In the genomic region with DNA sequence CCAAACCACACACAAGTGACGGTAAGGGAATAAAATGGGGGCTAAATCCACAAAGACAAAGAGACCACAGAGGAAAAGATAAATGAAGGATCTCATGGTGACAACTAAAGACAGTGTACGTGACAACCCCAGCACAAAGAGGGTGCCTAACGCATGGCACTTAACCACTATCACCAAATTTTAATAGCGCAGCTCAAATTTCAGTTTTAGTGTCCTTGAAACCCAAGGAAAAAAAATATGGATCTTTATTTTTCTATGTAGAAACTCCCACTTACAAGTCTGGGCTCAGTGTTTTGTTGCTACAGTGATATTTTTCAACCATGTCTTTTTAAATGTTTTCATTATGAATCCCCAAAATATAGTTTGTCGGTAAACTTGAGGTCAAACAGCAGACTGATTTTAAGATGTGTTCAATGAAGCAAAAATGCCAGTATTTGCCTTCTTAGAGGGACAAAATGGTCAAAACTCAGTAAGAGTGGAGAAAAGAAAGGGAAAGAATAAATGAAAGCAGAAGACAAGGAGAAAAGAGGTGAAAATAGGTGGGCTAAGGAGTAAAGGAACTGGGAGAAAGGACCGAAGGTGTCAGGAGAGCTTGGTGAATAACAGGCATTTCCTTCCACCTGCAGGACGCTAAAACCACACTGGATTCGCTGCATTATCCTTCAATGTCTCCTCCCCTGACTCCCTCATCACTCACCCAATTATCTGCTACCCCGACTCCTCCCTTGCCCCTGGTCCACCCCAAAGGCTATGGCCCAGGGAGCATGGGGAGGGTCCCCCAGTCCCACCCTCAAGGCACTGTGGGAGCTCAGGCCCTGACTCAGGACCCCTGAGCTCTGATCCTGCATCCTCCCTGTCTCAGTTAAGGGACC, we compare ENCODE assay signal across 2 cellular contexts.
TF ChIP-seq lines count a peak whose summit lies in the region.

No MANE protein-coding gene starts in this region.

TF ChIP-seq in HEK293, 187 proteins besides CTCF, POLR2A, EP300 and RAD21:
- TF ChIP-seq REST (tag by site-specific recombination; IDR thresholded peaks at IDR 0.05) (peak; percentile 52; the same call in 1 of the 2 replicates), ZNF202 (tag by site-specific recombination; IDR thresholded peaks at IDR 0.05; ENCODE audit: borderline replicate concordance) (no peak), AEBP2 (tag by site-specific recombination; IDR thresholded peaks at IDR 0.05; ENCODE audit: borderline replicate concordance) (no peak), ZNF549 (tag by site-specific recombination; IDR thresholded peaks at IDR 0.05) (peak; percentile 92), ZNF600 (tag by site-specific recombination; IDR thresholded peaks at IDR 0.05) (peak; percentile 65), ZNF558 (tag by site-specific recombination; IDR thresholded peaks at IDR 0.05) (no peak), ZNF692 (tag by site-specific recombination; IDR thresholded peaks at IDR 0.05) (no peak), ZBTB8A (tag by site-specific recombination; IDR thresholded peaks at IDR 0.05) (no peak), IKZF3 (tag by site-specific recombination; IDR thresholded peaks at IDR 0.05) (peak; percentile 53; the same call in 1 of the 2 replicates), ZNF776 (tag by site-specific recombination; IDR thresholded peaks at IDR 0.05; ENCODE audit: borderline replicate concordance) (no peak), ZNF366 (tag by site-specific recombination; conservative IDR thresholded peaks at IDR 0.05) (peak; percentile 50), ZNF433 (tag by site-specific recombination; IDR thresholded peaks at IDR 0.05; ENCODE audit: low read depth) (no peak), ZNF146 (tag by site-specific recombination; IDR thresholded peaks at IDR 0.05) (no peak), ZNF629 (tag by site-specific recombination; IDR thresholded peaks at IDR 0.05) (0 out of 2 replicates have a peak, but pooled peaks have one; percentile 9), SP2 (tag by site-specific recombination; IDR thresholded peaks at IDR 0.05) (peak; percentile 22; the same call in 1 of the 2 replicates), FEZF1 (tag by site-specific recombination; IDR thresholded peaks at IDR 0.05) (peak; percentile 36; the same call in 1 of the 2 replicates), RBAK (tag by site-specific recombination; IDR thresholded peaks at IDR 0.05) (no peak), WT1 (tag by site-specific recombination; IDR thresholded peaks at IDR 0.05) (peak; percentile 77), PRDM6 (tag by site-specific recombination; IDR thresholded peaks at IDR 0.05) (peak; percentile 70), PRDM1 (tag by site-specific recombination; IDR thresholded peaks at IDR 0.05) (peak; percentile 100), ZNF335 (tag by site-specific recombination; conservative IDR thresholded peaks at IDR 0.05) (peak; percentile 46; the same call in 1 of the 2 replicates)

TF ChIP-seq in GM12878, 131 proteins besides CTCF, POLR2A, EP300 and RAD21:
- no peak for TF ChIP-seq CREB1 (IDR thresholded peaks at IDR 0.05; ENCODE audit: low read depth)
- no peak for TF ChIP-seq CHD2 (IDR thresholded peaks at IDR 0.05; ENCODE audit: borderline replicate concordance, low read depth, low read length)
- TF ChIP-seq, protein P1, sequence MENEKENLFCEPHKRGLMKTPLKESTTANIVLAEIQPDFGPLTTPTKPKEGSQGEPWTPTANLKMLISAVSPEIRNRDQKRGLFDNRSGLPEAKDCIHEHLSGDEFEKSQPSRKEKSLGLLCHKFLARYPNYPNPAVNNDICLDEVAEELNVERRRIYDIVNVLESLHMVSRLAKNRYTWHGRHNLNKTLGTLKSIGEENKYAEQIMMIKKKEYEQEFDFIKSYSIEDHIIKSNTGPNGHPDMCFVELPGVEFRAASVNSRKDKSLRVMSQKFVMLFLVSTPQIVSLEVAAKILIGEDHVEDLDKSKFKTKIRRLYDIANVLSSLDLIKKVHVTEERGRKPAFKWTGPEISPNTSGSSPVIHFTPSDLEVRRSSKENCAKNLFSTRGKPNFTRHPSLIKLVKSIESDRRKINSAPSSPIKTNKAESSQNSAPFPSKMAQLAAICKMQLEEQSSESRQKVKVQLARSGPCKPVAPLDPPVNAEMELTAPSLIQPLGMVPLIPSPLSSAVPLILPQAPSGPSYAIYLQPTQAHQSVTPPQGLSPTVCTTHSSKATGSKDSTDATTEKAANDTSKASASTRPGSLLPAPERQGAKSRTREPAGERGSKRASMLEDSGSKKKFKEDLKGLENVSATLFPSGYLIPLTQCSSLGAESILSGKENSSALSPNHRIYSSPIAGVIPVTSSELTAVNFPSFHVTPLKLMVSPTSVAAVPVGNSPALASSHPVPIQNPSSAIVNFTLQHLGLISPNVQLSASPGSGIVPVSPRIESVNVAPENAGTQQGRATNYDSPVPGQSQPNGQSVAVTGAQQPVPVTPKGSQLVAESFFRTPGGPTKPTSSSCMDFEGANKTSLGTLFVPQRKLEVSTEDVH (IDR thresholded peaks at IDR 0.05; ENCODE audit: low read depth, partially characterized antibody), result no peak
- no peak for TF ChIP-seq NFYA (IDR thresholded peaks at IDR 0.05; ENCODE audit: borderline replicate concordance, low read depth, low read length)
- no peak for TF ChIP-seq TCF12 (IDR thresholded peaks at IDR 0.05; ENCODE audit: low read depth, low read length)
- no peak for TF ChIP-seq PAX5 (IDR thresholded peaks at IDR 0.05; ENCODE audit: borderline replicate concordance, low read depth, low read length)
- no peak for TF ChIP-seq SREBF2 (IDR thresholded peaks at IDR 0.05; ENCODE audit: low read length)
- TF ChIP-seq SMAD5 (IDR thresholded peaks at IDR 0.05; ENCODE audit: low read depth), result no peak
- TF ChIP-seq HCFC1 (IDR thresholded peaks at IDR 0.05; ENCODE audit: low read length), result no peak
- TF ChIP-seq EZH2 (IDR thresholded peaks at IDR 0.05; ENCODE audit: borderline replicate concordance, control insufficient read depth, low read depth, low read length), result no peak
- TF ChIP-seq, protein P2, sequence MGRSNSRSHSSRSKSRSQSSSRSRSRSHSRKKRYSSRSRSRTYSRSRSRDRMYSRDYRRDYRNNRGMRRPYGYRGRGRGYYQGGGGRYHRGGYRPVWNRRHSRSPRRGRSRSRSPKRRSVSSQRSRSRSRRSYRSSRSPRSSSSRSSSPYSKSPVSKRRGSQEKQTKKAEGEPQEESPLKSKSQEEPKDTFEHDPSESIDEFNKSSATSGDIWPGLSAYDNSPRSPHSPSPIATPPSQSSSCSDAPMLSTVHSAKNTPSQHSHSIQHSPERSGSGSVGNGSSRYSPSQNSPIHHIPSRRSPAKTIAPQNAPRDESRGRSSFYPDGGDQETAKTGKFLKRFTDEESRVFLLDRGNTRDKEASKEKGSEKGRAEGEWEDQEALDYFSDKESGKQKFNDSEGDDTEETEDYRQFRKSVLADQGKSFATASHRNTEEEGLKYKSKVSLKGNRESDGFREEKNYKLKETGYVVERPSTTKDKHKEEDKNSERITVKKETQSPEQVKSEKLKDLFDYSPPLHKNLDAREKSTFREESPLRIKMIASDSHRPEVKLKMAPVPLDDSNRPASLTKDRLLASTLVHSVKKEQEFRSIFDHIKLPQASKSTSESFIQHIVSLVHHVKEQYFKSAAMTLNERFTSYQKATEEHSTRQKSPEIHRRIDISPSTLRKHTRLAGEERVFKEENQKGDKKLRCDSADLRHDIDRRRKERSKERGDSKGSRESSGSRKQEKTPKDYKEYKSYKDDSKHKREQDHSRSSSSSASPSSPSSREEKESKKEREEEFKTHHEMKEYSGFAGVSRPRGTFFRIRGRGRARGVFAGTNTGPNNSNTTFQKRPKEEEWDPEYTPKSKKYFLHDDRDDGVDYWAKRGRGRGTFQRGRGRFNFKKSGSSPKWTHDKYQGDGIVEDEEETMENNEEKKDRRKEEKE (IDR thresholded peaks at IDR 0.05), result no peak
- TF ChIP-seq PML (IDR thresholded peaks at IDR 0.05; ENCODE audit: low read length), result no peak
- TF ChIP-seq WRNIP1 (IDR thresholded peaks at IDR 0.05; ENCODE audit: borderline replicate concordance, low read depth, low read length), result no peak
- TF ChIP-seq IKZF2 (IDR thresholded peaks at IDR 0.05), result no peak
- no peak for TF ChIP-seq IRF3 (IDR thresholded peaks at IDR 0.05)
